Comparison of ENCODE assay signal across 11 cellular contexts in the genomic region with DNA sequence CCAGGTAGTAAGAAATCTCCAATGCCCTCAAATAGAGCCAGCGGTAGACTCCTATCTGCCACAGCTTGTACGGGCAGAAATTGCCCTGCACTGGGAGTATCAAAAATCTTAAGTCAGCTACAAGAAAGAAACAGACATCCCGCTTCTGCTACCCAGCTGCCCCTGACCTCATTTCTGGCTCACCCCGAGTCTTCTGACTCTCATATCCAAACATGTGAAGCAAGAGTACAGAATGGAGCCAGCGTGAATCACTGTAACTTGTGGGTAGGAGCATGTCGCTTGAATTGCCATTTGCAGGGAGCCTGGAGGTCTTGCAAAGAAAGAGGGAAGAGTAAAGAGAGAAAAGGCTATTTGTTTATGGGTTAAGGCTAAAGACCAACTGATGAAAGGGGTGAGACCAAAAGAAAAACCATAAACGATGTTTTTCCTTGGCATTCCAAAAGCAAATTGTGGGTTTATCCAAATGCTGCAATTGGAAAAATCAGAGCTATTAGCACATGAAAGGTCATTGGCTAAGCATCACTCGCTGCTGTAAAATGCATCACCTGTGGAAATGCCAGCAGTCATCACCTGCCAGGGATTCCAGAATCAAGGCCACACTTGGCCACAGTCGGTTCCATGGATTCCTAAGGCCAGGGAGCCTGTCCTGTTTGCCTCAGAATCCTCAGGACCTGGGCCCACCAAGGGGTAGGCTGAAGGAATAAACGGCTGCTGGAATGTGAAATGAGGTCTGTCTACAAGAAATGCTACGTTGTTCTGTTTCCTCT.
A peak's percentile ranks its signal among the peaks of the same experiment; 100 is the strongest.
DNase-seq lines count a peak whose midpoint lies in the region; ATAC-seq and TF ChIP-seq lines count a peak whose summit lies in the region.
"Had no signal": no experiment of that assay in that cellular context is flagged by ENCODE, and none has a peak within 500 bp of the region (broad histone marks: within the 10 kb centered on the region; RNA-seq: fewer than 3 reads in every experiment).

No MANE protein-coding gene starts in this region.

- H3K9me3 ChIP-seq in adipocyte (ENCODE audit: control insufficient read depth, low read length), result no peaks in the 10 kb centered on the region
- H3K9me3 ChIP-seq in right atrium auricular region, result no peaks in the 10 kb centered on the region

- H3K27me3 ChIP-seq in adipocyte (replicated peaks; ENCODE audit: control insufficient read depth, insufficient read depth, low read length) (no peaks in the 10 kb centered on the region), right atrium auricular region (no peaks in the 10 kb centered on the region)

- H3K9ac ChIP-seq in adipocyte (ENCODE audit: low read length), result peak overlapping the region; percentile 79

- peak overlapping the region in 1 of 2 donors; percentile 31 for H3K27ac ChIP-seq in right atrium auricular region

- peak overlapping the region; percentile 80 for H3K27ac Mint-ChIP-seq in stimulated activated memory B cell treated with anti-CD40 and anti-IgM and Interleukin-4, amounts not matched to agents 10 μg/mL and 1 μg/mL and 100 μg/mL, for 72 hours

- H3K27me3 Mint-ChIP-seq in stimulated activated memory B cell treated with anti-CD40 and anti-IgM and Interleukin-4, amounts not matched to agents 10 μg/mL and 1 μg/mL and 100 μg/mL, for 72 hours, result no peaks in the 10 kb centered on the region
- H3K27me3 Mint-ChIP-seq: IgD-negative memory B cell had no signal

- peaks cover 3% of the 10 kb centered on the region for H3K9me3 Mint-ChIP-seq in stimulated activated memory B cell treated with anti-CD40 and anti-IgM and Interleukin-4, amounts not matched to agents 10 μg/mL and 1 μg/mL and 100 μg/mL, for 72 hours

- H3K36me3 ChIP-seq in adipocyte (ENCODE audit: control insufficient read depth, insufficient read depth, low read length, severe bottlenecking) (peaks cover 3% of the 10 kb centered on the region), right atrium auricular region (no peaks in the 10 kb centered on the region)

- DNase-seq in GM12865 (ENCODE audit: low read depth) (peak; percentile 38), adipocyte (ENCODE audit: low read depth) (peak; percentile 80), right atrium auricular region (ENCODE audit: low spot score) (peak; percentile 78), SHP77 (lab: John Stamatoyannopoulos, UW) (no peak), NCI-H2196 (lab: John Stamatoyannopoulos, UW; ENCODE audit: unreplicated experiment) (no peak)
- DNase-seq: midbrain, NCI-H526 had no signal

- H3K4me3 Mint-ChIP-seq in stimulated activated memory B cell treated with anti-CD40 and anti-IgM and Interleukin-4, amounts not matched to agents 10 μg/mL and 1 μg/mL and 100 μg/mL, for 72 hours, result no peak overlapping the region

- H3K4me1 ChIP-seq in adipocyte (ENCODE audit: control insufficient read depth, insufficient read depth, low read length) (peaks cover 45% of the 10 kb centered on the region), right atrium auricular region (peaks cover 0 to 9% of the 10 kb centered on the region in 2 donors)

- no peak overlapping the region for H3K4me3 ChIP-seq in GM12865 (ENCODE audit: low read depth, low read length)
- peak overlapping the region; percentile 69 for H3K4me3 ChIP-seq in adipocyte (ENCODE audit: low read length)
- H3K4me3 ChIP-seq in right atrium auricular region, result no peak overlapping the region

- no peak for TF ChIP-seq CTCF in GM12865 (IDR thresholded peaks at IDR 0.05; ENCODE audit: insufficient read depth, low read depth, low read length, missing control alignments)
- no peak for TF ChIP-seq CTCF in right atrium auricular region (IDR thresholded peaks at IDR 0.05)

- ATAC-seq in stimulated activated memory B cell treated with anti-CD40 and anti-IgM and Interleukin-4, amounts not matched to agents 10 μg/mL and 1 μg/mL and 100 μg/mL, for 72 hours, result no peak
- no peak for ATAC-seq in GM18519 (IDR thresholded peaks at IDR 0.05; ENCODE audit: low FRiP score, unreplicated experiment)
- no peak for ATAC-seq in HG02642 (IDR thresholded peaks at IDR 0.05; ENCODE audit: poor library complexity, unreplicated experiment)

- peaks cover 64% of the 10 kb centered on the region for H3K4me1 Mint-ChIP-seq in stimulated activated memory B cell treated with anti-CD40 and anti-IgM and Interleukin-4, amounts not matched to agents 10 μg/mL and 1 μg/mL and 100 μg/mL, for 72 hours

- peaks cover 43% of the 10 kb centered on the region for H3K36me3 Mint-ChIP-seq in stimulated activated memory B cell treated with anti-CD40 and anti-IgM and Interleukin-4, amounts not matched to agents 10 μg/mL and 1 μg/mL and 100 μg/mL, for 72 hours

Comparison
In these comparisons a context has a peak if more than half of its experiments do, and no peak if none do; other contexts are left out.
1. DNase-seq: peak in GM12865 (single experiment), adipocyte (single experiment) and right atrium auricular region (single experiment); none in SHP77 (0 of 2) and NCI-H2196 (single experiment).